7 cellular contexts compared by ENCODE assay signal in the genomic region with DNA sequence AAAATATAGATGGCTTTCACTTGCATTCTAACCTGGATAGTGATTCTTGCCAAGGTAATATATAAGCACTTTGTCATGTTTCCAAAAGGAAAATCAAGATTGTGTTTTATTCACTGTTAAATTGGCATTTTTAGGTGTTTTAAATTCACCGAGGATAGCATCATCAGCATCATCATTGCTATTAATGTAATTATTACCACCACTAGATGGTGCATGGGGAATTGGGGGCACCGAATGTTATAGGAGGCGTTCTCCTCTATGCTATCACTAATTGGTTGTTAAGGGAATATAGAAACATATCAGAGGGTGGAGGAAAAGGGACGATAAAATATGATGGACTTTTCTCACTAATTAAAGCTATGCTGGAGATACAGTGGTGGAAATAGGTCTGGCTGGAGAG.
DNase-seq lines count a peak whose midpoint lies in the region; ATAC-seq, FAIRE-seq and TF ChIP-seq lines count a peak whose summit lies in the region.

No MANE protein-coding gene starts in this region.

- H3K27me3 ChIP-seq in GM23248 (replicated peaks; ENCODE audit: insufficient read depth), result no peaks in the 10 kb centered on the region

- peak; percentile 90 for FAIRE-seq in GM12891 (lab: Jason Lieb, UNC)

- H3K79me2 ChIP-seq in GM23248 (ENCODE audit: insufficient read depth), result 0 out of 2 replicates have a peak, but pooled peaks cover 5% of the 10 kb centered on the region

- no peak for DNase-seq in GM12891 (ENCODE audit: insufficient read length, low spot score)
- DNase-seq in T follicular helper cell (ENCODE audit: low read depth), result peak; percentile 18
- DNase-seq in naive B cell, result peak; percentile 43
- no peak for DNase-seq in NCI-H1417 treated with DMSO at 0.1 percent for 48 hours (lab: John Stamatoyannopoulos, UW)
- DNase-seq in GM23248, result no peak
- no peak for DNase-seq in DMS79 (lab: John Stamatoyannopoulos, UW)

- 73 to 78% methylated on average over 4 of the region's 4 CpGs for WGBS in GM23248 (ENCODE audit: low coverage in 1 of 2, low lambda C conversion rate in 2 of 2, missing lambda C conversion rate in 2 of 2), 2 experiments

- H3K9me3 Mint-ChIP-seq in naive B cell, result no peaks in the 10 kb centered on the region

- H3K4me1 Mint-ChIP-seq in naive B cell, result peaks cover 5 to 8% (median 7%) of the 10 kb centered on the region in 3 donors

- H3K4me2 ChIP-seq in GM23248 (ENCODE audit: unreplicated experiment), result no peak overlapping the region

- no peaks in the 10 kb centered on the region for H3K4me1 ChIP-seq in GM23248 (ENCODE audit: insufficient read depth)

- no peaks in the 10 kb centered on the region for H3K36me3 Mint-ChIP-seq in naive B cell

- peak overlapping the region in 2 of 6 donors; percentile 46 to 84 for H3K27ac Mint-ChIP-seq in naive B cell

- no peaks in the 10 kb centered on the region for H3K36me3 ChIP-seq in GM23248 (ENCODE audit: low read depth)

- peak overlapping the region in 2 of 8 donors; percentile 7 to 18 for H3K4me3 Mint-ChIP-seq in naive B cell

- TF ChIP-seq POLR2A in GM12891 (IDR thresholded peaks at IDR 0.05; ENCODE audit: low read depth, low read length), result no peak

- no peaks in the 10 kb centered on the region for H3K9me3 ChIP-seq in GM23248 (ENCODE audit: low read depth)

- no peaks in the 10 kb centered on the region; the same call in 1 of the 2 replicates for H4K20me1 ChIP-seq in GM23248 (ENCODE audit: insufficient read depth)

- no peak overlapping the region for H3K4me3 ChIP-seq in GM23248

- ATAC-seq in GM21447 (IDR thresholded peaks at IDR 0.05; ENCODE audit: unreplicated experiment), result peak; percentile 92
- ATAC-seq in naive B cell (ENCODE audit: low read depth in 2 of 2), result peak; percentile 75 to 95

- no peak overlapping the region for H2AFZ ChIP-seq in GM23248

- H3K9ac ChIP-seq in GM23248, result no peak overlapping the region

- in situ Hi-C loops in GM23248 (cut with MboI), result no loop called here

- H3F3A ChIP-seq in GM23248 (ENCODE audit: insufficient read depth), result no peaks in the 10 kb centered on the region

- H3K9me2 ChIP-seq in GM23248 (ENCODE audit: insufficient read depth), result no peaks in the 10 kb centered on the region

- H3K27ac ChIP-seq in GM23248, result no peak overlapping the region

- no peaks in the 10 kb centered on the region for H3K27me3 Mint-ChIP-seq in naive B cell

TF ChIP-seq in GM12891, 5 proteins besides CTCF, POLR2A, EP300 and RAD21:
- TF ChIP-seq TAF1 (IDR thresholded peaks at IDR 0.05; ENCODE audit: low read depth, low read length), result no peak
- TF ChIP-seq SPI1 (IDR thresholded peaks at IDR 0.05; ENCODE audit: low read depth, low read length), result no peak
- TF ChIP-seq POU2F2 (IDR thresholded peaks at IDR 0.05; ENCODE audit: low read depth, low read length), result no peak
- TF ChIP-seq PAX5 (IDR thresholded peaks at IDR 0.05; ENCODE audit: insufficient read depth, low read length, severe bottlenecking), result no peak
- no peak for TF ChIP-seq POLR2AphosphoS5 (IDR thresholded peaks at IDR 0.05; ENCODE audit: low read depth, low read length)

Comparison
In these comparisons a context has a peak if more than half of its experiments do, and no peak if none do; other contexts are left out.
1. DNase-seq: peak in T follicular helper cell (single experiment) and naive B cell (single experiment); none in GM12891 (single experiment), NCI-H1417 treated with DMSO at 0.1 percent for 48 hours (single experiment), GM23248 (single experiment) and DMS79 (single experiment).